In the genomic region with DNA sequence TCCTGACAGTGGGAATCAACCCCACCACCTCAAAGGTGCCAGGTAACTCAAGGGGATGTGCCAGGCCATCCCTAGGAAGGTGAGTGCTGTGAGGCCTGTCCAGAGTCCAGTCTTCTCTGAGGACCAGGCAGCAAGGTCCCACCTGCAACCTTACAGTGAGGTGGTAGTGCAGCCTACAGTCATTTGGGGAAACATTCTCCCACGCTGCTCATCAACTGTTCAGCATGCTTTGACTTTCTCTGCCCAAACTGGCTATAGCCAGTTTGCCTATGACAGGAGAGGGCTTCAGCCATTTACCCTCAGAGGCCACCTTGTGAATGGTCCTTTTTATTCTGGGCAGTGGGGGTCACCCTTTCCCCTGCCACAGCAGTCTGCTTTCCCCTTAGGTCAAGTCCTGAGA, we compare ENCODE assay signal across 28 cellular contexts.
"Had no signal": no experiment of that assay in that cellular context is flagged by ENCODE, and none has a peak within 500 bp of the region (broad histone marks: within the 10 kb centered on the region; RNA-seq: fewer than 3 reads in every experiment).

No MANE protein-coding gene starts in this region.

- H3K27me3 ChIP-seq: brain microvascular endothelial cell had no signal

- H3K27ac ChIP-seq: brain microvascular endothelial cell had no signal

- DNase-seq: activated CD4-positive, alpha-beta T cell treated with anti-CD3 and anti-CD28 coated beads for 36 hours; activated CD4-positive, alpha-beta T cell treated with anti-CD3 and anti-CD28 coated beads, Interleukin-2, amount 10 ng/mL, durations not matched to agents 7 days and 5 days; activated CD4-positive, alpha-beta T cell treated with anti-CD3 and anti-CD28 coated beads, Interleukin-2, amount 50 U/mL, for 48 hours; activated CD8-positive, alpha-beta T cell treated with anti-CD3 and anti-CD28 coated beads, Interleukin-2, amount 10 ng/mL, durations not matched to agents 7 days and 5 days; activated gamma-delta T cell treated with Interleukin-2 at 50 U/mL for 16 hours; activated naive CD4-positive, alpha-beta T cell treated with anti-CD3 and anti-CD28 coated beads for 36 hours; activated T-cell treated with anti-CD3 and anti-CD28 coated beads for 4 hours; activated T-cell treated with anti-CD3 and anti-CD28 coated beads, Interleukin-2, amount 50 U/mL, for 4 hours; amniotic stem cell; aorta; brain microvascular endothelial cell; central memory CD4-positive, alpha-beta T cell; NCI-H1048; NCI-H1105 treated with DMSO at 0.1 percent for 48 hours; NCI-H1436; NCI-H1694; NCI-H1930; NCI-H2081 treated with DMSO at 0.1 percent for 48 hours; NCI-H226; NCI-H446 treated with DMSO at 0.1 percent for 48 hours; NCI-H524 treated with DMSO at 0.1 percent for 48 hours; Right ventricle myocardium superior; SW 1271; T-helper 1 cell; T-helper 2 cell; T-helper 9 cell had no signal

- H3K36me3 ChIP-seq: brain microvascular endothelial cell had no signal

- ATAC-seq: activated CD4-positive, alpha-beta T cell treated with anti-CD3 and anti-CD28 coated beads for 36 hours; activated CD4-positive, CD25-positive, alpha-beta regulatory T cell treated with anti-CD3 and anti-CD28 coated beads, Interleukin-2, amount 50 U/mL, for 24 hours; activated CD8-positive, alpha-beta T cell treated with anti-CD3 and anti-CD28 coated beads, Interleukin-2, amount 10 ng/mL, durations not matched to agents 7 days and 5 days; activated naive CD4-positive, alpha-beta T cell treated with anti-CD3 and anti-CD28 coated beads, Interleukin-2, amount 50 U/mL, for 72 hours; activated T-cell treated with anti-CD3 and anti-CD28 coated beads, Interleukin-2, amount 50 U/mL, for 4 hours had no signal
